ENCODE assay signal across 1 cellular context in the genomic region with DNA sequence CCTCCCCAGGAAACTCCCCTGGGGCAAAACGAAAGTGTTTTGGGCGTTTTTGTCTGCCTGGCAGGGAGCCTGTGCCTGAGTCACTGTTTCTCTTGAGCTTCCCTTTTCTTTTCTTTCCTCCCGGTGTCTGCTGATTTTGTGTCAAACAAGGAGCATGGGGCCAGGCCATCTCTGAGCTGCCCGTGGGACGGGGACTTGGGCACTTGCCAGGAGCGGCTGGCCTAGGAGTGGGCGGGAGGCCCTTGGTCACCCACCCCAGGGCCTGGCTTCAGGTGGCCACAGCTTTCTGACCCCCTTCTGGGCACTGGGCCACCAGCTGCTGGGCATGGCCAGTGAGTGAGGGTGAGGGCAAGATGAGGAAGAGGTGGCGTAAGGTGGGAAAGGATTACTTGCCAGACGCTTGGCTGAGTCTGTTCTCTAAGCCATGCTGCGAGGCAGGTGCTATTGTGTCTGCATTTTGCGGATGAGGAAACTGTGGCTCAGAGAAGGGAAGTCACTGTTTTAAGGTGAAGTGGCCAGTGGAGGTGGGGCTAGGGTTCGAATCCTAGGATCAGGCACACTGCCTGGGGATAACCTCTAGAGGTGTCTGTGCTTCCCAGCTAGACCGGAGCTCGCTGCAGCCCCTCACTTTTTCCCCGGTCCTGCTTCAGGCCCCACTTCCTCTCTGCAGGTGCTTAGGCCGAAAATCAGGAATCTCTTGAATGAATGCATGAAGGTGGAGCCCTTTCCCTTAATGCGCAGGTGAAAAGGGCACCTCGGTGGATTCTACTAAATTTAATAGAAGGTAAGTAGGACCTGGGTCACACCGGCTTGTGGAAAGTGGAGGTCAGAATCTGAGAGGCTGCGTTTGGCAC.
TF ChIP-seq lines count a peak whose summit lies in the region.

No MANE protein-coding gene starts in this region.

TF ChIP-seq in WTC11, 78 proteins besides CTCF, POLR2A, EP300 and RAD21 (continued from another document):
- TF ChIP-seq KAT7 (CRISPR knock-in tag; IDR thresholded peaks at IDR 0.05; ENCODE audit: borderline replicate concordance), result no peak
- no peak for TF ChIP-seq ZNF121 (CRISPR knock-in tag; IDR thresholded peaks at IDR 0.05)
TF ChIP-seq in WTC11: peak in this region for 0.
